17 cellular contexts compared by ENCODE assay signal in the genomic region with DNA sequence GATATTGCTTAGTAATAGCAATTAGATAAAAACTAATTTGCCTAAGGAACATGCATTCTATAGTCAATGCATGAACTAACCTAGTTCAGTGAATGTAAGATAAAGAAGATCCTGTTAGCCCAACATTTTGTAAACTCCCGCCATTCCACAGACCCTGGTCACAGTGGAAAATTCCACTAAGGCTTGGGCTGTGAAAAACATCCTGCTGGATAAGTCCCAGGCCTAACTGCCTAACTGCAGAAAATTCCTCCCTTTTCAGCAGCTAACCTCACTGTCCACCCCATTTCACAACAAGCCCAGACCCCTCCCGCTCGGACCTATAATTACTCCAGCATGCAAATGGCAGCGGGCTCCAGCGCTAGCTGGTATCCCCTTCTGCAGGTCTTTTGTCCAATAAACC.
DNase-seq lines count a peak whose midpoint lies in the region; ATAC-seq, FAIRE-seq and TF ChIP-seq lines count a peak whose summit lies in the region.
"Had no signal": no experiment of that assay in that cellular context is flagged by ENCODE, and none has a peak within 500 bp of the region (broad histone marks: within the 10 kb centered on the region; RNA-seq: fewer than 3 reads in every experiment).

No MANE protein-coding gene starts in this region.

- no peak overlapping the region for H2BK5ac ChIP-seq in neuronal stem cell (ENCODE audit: low read length)

- H3K4ac ChIP-seq in neuronal stem cell (ENCODE audit: low read length): no peak overlapping the region

- no peaks in the 10 kb centered on the region for H3K27me3 Mint-ChIP-seq in GM23338 (ENCODE audit: insufficient read depth, low read depth, poor library complexity)
- no peaks in the 10 kb centered on the region for H3K27me3 Mint-ChIP-seq in activated naive CD8-positive, alpha-beta T cell treated with anti-CD3 and anti-CD28 coated beads for 36 hours
- H3K27me3 Mint-ChIP-seq: CD4-positive, alpha-beta memory T cell had no signal

- H3K27ac ChIP-seq in GM23338 (ENCODE audit: low read depth): no peak overlapping the region
- H3K27ac ChIP-seq in neuronal stem cell (replicated peaks; ENCODE audit: low read length): no peak overlapping the region
- H3K27ac ChIP-seq: GM23248 had no signal

- no peak for ATAC-seq in GM23338
- ATAC-seq: HCT116 had no signal

- peaks cover 11% of the 10 kb centered on the region; the same call in 2 of the 3 replicates for H3K4me1 Mint-ChIP-seq in GM23338
- H3K4me1 Mint-ChIP-seq in activated naive CD8-positive, alpha-beta T cell treated with anti-CD3 and anti-CD28 coated beads for 36 hours: no peaks in the 10 kb centered on the region
- H3K4me1 Mint-ChIP-seq: CD4-positive, alpha-beta memory T cell had no signal

- TF ChIP-seq CTCF in GM23338 (conservative IDR thresholded peaks at IDR 0.05; ENCODE audit: low read depth in 2 of 2): no peak

- no peaks in the 10 kb centered on the region for H3K9me3 ChIP-seq in neuronal stem cell (replicated peaks in 1 of 2; ENCODE audit: control insufficient read depth in 2 of 2, insufficient read depth in 1 of 2, low read depth in 1 of 2, low read length in 2 of 2)

- no peak for FAIRE-seq in RCC 7860 (lab: Jason Lieb, UNC)
- FAIRE-seq: G401.6, GM12892 had no signal

- peaks cover 2% of the 10 kb centered on the region; the same call in 1 of the 2 replicates for H3K4me1 ChIP-seq in GM23338 (ENCODE audit: insufficient read depth)
- H3K4me1 ChIP-seq in neuronal stem cell (ENCODE audit: control insufficient read depth in 2 of 2, insufficient read depth in 1 of 2, low read depth in 1 of 2, low read length in 2 of 2): peaks cover 0 to 2% of the 10 kb centered on the region in 2 donors

- no peak overlapping the region for H3K4me3 ChIP-seq in GM23338
- no peak overlapping the region for H3K4me3 ChIP-seq in neuronal stem cell (ENCODE audit: low read length in 2 of 2)
- H3K4me3 ChIP-seq: GM23248 had no signal

- H3K9me3 Mint-ChIP-seq in GM23338: no peaks in the 10 kb centered on the region
- no peaks in the 10 kb centered on the region for H3K9me3 Mint-ChIP-seq in activated naive CD8-positive, alpha-beta T cell treated with anti-CD3 and anti-CD28 coated beads for 36 hours
- H3K9me3 Mint-ChIP-seq: H9 had no signal

- H3K9me2 ChIP-seq in GM23338 (ENCODE audit: insufficient read depth): peaks cover 2% of the 10 kb centered on the region; the same call in 1 of the 2 replicates

- H3K18ac ChIP-seq in neuronal stem cell (ENCODE audit: low read length): peak overlapping the region; percentile 31

- H3K14ac ChIP-seq in neuronal stem cell (ENCODE audit: low read length): no peak overlapping the region

- H2BK120ac ChIP-seq in neuronal stem cell (ENCODE audit: low read depth, low read length): no peak overlapping the region

- peak; percentile 10 for DNase-seq in GM23338 (ENCODE audit: low spot score)
- DNase-seq in islet precursor cell: peak; percentile 76
- no peak for DNase-seq in neuronal stem cell (ENCODE audit: low spot score)
- no peak for DNase-seq in stimulated activated CD4-positive, alpha-beta T cell treated with anti-CD3 and anti-CD28 coated beads, Interleukin-15, amount 100 ng/mL, for 24 hours
- DNase-seq in activated naive CD8-positive, alpha-beta T cell treated with anti-CD3 and anti-CD28 coated beads for 36 hours: no peak
- no peak for DNase-seq in RCC 7860 (ENCODE audit: low spot score)
- DNase-seq: C1 segment of cervical spinal cord; Calu3; CD4-positive, alpha-beta memory T cell; COR-L47; DMS53; DMS79 treated with DMSO at 0.1 percent for 48 hours; GM23248; H9 had no signal

- H3K79me1 ChIP-seq in neuronal stem cell (ENCODE audit: low read depth, low read length): no peaks in the 10 kb centered on the region

- H3F3A ChIP-seq in GM23338 (replicated peaks; ENCODE audit: low read depth): no peaks in the 10 kb centered on the region

- H2BK12ac ChIP-seq in neuronal stem cell (ENCODE audit: low read length): no peak overlapping the region

- no peak overlapping the region for H4K8ac ChIP-seq in neuronal stem cell (ENCODE audit: low read depth, low read length)

- H4K20me1 ChIP-seq in GM23338 (replicated peaks; ENCODE audit: insufficient read depth): no peaks in the 10 kb centered on the region

- H3K23ac ChIP-seq in neuronal stem cell (ENCODE audit: low read depth, low read length, poor library complexity): no peak overlapping the region

- H2AFZ ChIP-seq in GM23338 (no peak overlapping the region), neuronal stem cell (ENCODE audit: low read length) (no peak overlapping the region)
- H2AFZ ChIP-seq: GM23248 had no signal

- H3K36me3 Mint-ChIP-seq in GM23338 (ENCODE audit: low read depth): no peaks in the 10 kb centered on the region
- no peaks in the 10 kb centered on the region for H3K36me3 Mint-ChIP-seq in activated naive CD8-positive, alpha-beta T cell treated with anti-CD3 and anti-CD28 coated beads for 36 hours
- H3K36me3 Mint-ChIP-seq: CD4-positive, alpha-beta memory T cell had no signal

- no peaks in the 10 kb centered on the region for H3K27me3 ChIP-seq in GM23338 (ENCODE audit: insufficient read depth)
- H3K27me3 ChIP-seq in neuronal stem cell (ENCODE audit: control insufficient read depth in 3 of 3, insufficient read depth in 3 of 3, low read depth in 1 of 3, low read length in 3 of 3): no peaks in the 10 kb centered on the region

- H4K91ac ChIP-seq in neuronal stem cell (ENCODE audit: low read depth, low read length, poor library complexity): no peak overlapping the region

- no peak overlapping the region for H3K4me2 ChIP-seq in GM23338
- no peak overlapping the region for H3K4me2 ChIP-seq in neuronal stem cell (ENCODE audit: insufficient read depth, low read length, poor library complexity, severe bottlenecking)

- no peak overlapping the region for H2AK5ac ChIP-seq in neuronal stem cell (ENCODE audit: low read depth, low read length)

- no peak overlapping the region for H3K9ac ChIP-seq in neuronal stem cell (ENCODE audit: low read depth, low read length, poor library complexity)
- H3K9ac ChIP-seq: GM23248 had no signal

- H3K4me3 Mint-ChIP-seq in GM23338: no peak overlapping the region
- H3K4me3 Mint-ChIP-seq in activated naive CD8-positive, alpha-beta T cell treated with anti-CD3 and anti-CD28 coated beads for 36 hours: no peak overlapping the region
- H3K4me3 Mint-ChIP-seq: CD4-positive, alpha-beta memory T cell; H9 had no signal

- no peak overlapping the region for H2BK15ac ChIP-seq in neuronal stem cell (ENCODE audit: low read length)

- H3K36me3 ChIP-seq in GM23338 (ENCODE audit: insufficient read depth): no peaks in the 10 kb centered on the region
- H3K36me3 ChIP-seq in neuronal stem cell (replicated peaks in 1 of 2; ENCODE audit: control insufficient read depth in 2 of 2, insufficient read depth in 2 of 2, low read length in 2 of 2): no peaks in the 10 kb centered on the region

- no peak overlapping the region for H3K27ac Mint-ChIP-seq in GM23338
- H3K27ac Mint-ChIP-seq in activated naive CD8-positive, alpha-beta T cell treated with anti-CD3 and anti-CD28 coated beads for 36 hours: no peak overlapping the region
- H3K27ac Mint-ChIP-seq: CD4-positive, alpha-beta memory T cell had no signal

- H3K79me2 ChIP-seq in GM23338 (replicated peaks; ENCODE audit: insufficient read depth): no peaks in the 10 kb centered on the region

- WGBS in neuronal stem cell (ENCODE audit: extremely low coverage in 2 of 2, insufficient read length in 2 of 2, insufficient replicate concordance in 1 of 2), 2 donors: no CpG with 5 or more reads among the region's 5 CpGs

TF ChIP-seq in GM23338, 12 proteins besides CTCF, POLR2A, EP300 and RAD21 (continues in another document):
- TF ChIP-seq EZH2phosphoT487 (IDR thresholded peaks at IDR 0.05; ENCODE audit: unreplicated experiment) (no peak), NANOG (IDR thresholded peaks at IDR 0.05; ENCODE audit: borderline replicate concordance) (no peak), JUNB (IDR thresholded peaks at IDR 0.05; ENCODE audit: unreplicated experiment) (no peak), EZH2 (IDR thresholded peaks at IDR 0.05; ENCODE audit: low read depth, unreplicated experiment) (no peak)

Comparison
In these comparisons a context has a peak if more than half of its experiments do, and no peak if none do; other contexts are left out.
1. DNase-seq: peak in GM23338 (single experiment) and islet precursor cell (single experiment); none in neuronal stem cell (single experiment), stimulated activated CD4-positive, alpha-beta T cell treated with anti-CD3 and anti-CD28 coated beads, Interleukin-15, amount 100 ng/mL, for 24 hours (single experiment), activated naive CD8-positive, alpha-beta T cell treated with anti-CD3 and anti-CD28 coated beads for 36 hours (single experiment) and RCC 7860 (single experiment).